Comparison of ENCODE assay signal across 21 cellular contexts in genomic region chr13:41418027-41418426, GRCh38. TPM values are rescaled to one million over a fixed set of nuclear protein-coding genes. Genes with fewer than 3 reads are reported as not detected.
DNase-seq lines count a peak whose midpoint lies in the region; ATAC-seq and TF ChIP-seq lines count a peak whose summit lies in the region.
"Had no signal": no experiment of that assay in that cellular context is flagged by ENCODE, and none has a peak within 500 bp of the region (broad histone marks: within the 10 kb centered on the region; RNA-seq: fewer than 3 reads in every experiment).

No MANE protein-coding gene starts in this region.

- H3K36me3 Mint-ChIP-seq in neural crest cell (ENCODE audit: low read depth) = no peaks in the 10 kb centered on the region
- H3K36me3 Mint-ChIP-seq: natural killer cell had no signal

- ATAC-seq in stimulated activated naive CD8-positive, alpha-beta T cell treated with anti-CD3 and anti-CD28 coated beads, Interleukin-15, amount 100 ng/mL, for 72 hours = no peak
- ATAC-seq in HG02840 (IDR thresholded peaks at IDR 0.05; ENCODE audit: low FRiP score, unreplicated experiment) = no peak
- ATAC-seq: activated CD4-positive, CD25-positive, alpha-beta regulatory T cell treated with anti-CD3 and anti-CD28 coated beads, Interleukin-2, amount 50 U/mL, for 24 hours; natural killer cell had no signal

- peaks cover 7% of the 10 kb centered on the region for H3K9me3 Mint-ChIP-seq in neural crest cell
- H3K9me3 Mint-ChIP-seq in stimulated activated naive CD8-positive, alpha-beta T cell treated with anti-CD3 and anti-CD28 coated beads, Interleukin-15, amount 100 ng/mL, for 72 hours = no peaks in the 10 kb centered on the region
- H3K9me3 Mint-ChIP-seq: natural killer cell had no signal

- no peaks in the 10 kb centered on the region for H3K27me3 Mint-ChIP-seq in neural crest cell (ENCODE audit: low read depth)
- no peaks in the 10 kb centered on the region for H3K27me3 Mint-ChIP-seq in stimulated activated naive CD8-positive, alpha-beta T cell treated with anti-CD3 and anti-CD28 coated beads, Interleukin-15, amount 100 ng/mL, for 72 hours

- H3K4me3 Mint-ChIP-seq in neural crest cell = no peak overlapping the region
- H3K4me3 Mint-ChIP-seq in stimulated activated naive CD8-positive, alpha-beta T cell treated with anti-CD3 and anti-CD28 coated beads, Interleukin-15, amount 100 ng/mL, for 72 hours = no peak overlapping the region
- H3K4me3 Mint-ChIP-seq: natural killer cell had no signal

- peaks cover 14% of the 10 kb centered on the region for H3K4me1 Mint-ChIP-seq in neural crest cell
- no peaks in the 10 kb centered on the region for H3K4me1 Mint-ChIP-seq in stimulated activated naive CD8-positive, alpha-beta T cell treated with anti-CD3 and anti-CD28 coated beads, Interleukin-15, amount 100 ng/mL, for 72 hours
- H3K4me1 Mint-ChIP-seq: natural killer cell had no signal

- DNase-seq in AG09319 (ENCODE audit: extremely low read depth, low read depth) (peak; percentile 73), RPMI7951 (ENCODE audit: low read depth) (peak; percentile 88), fibroblast of gingiva (ENCODE audit: low read depth) (peak; percentile 58), neural crest cell (ENCODE audit: low read depth, low spot score) (no peak), middle frontal gyrus (ENCODE audit: extremely low spot score, low spot score) (no peak), NCI-H1092 (lab: John Stamatoyannopoulos, UW) (no peak)
- DNase-seq in stimulated activated naive CD8-positive, alpha-beta T cell treated with anti-CD3 and anti-CD28 coated beads, Interleukin-15, amount 100 ng/mL, for 72 hours = no peak
- DNase-seq: activated effector memory CD4-positive, alpha-beta T cell treated with Interleukin-2 at 50 U/mL for 16 hours; amniotic stem cell; colonic mucosa; head of caudate nucleus; natural killer cell; NCI-H2081 treated with DMSO at 0.1 percent for 48 hours; NCI-H526 treated with DMSO at 0.1 percent for 48 hours; SIG-M5; stimulated activated naive CD4-positive, alpha-beta T cell treated with Interleukin-2 at 50 U/mL for 16 hours; T-helper 2 cell; upper lobe of left lung had no signal

- TF ChIP-seq CTCF in AG09319 (IDR thresholded peaks at IDR 0.05; ENCODE audit: low read depth, low read length) = no peak
- TF ChIP-seq CTCF in neural crest cell (conservative IDR thresholded peaks at IDR 0.05) = no peak

- H3K27ac Mint-ChIP-seq in neural crest cell (ENCODE audit: unreplicated experiment) = peak overlapping the region; percentile 52
- H3K27ac Mint-ChIP-seq in stimulated activated naive CD8-positive, alpha-beta T cell treated with anti-CD3 and anti-CD28 coated beads, Interleukin-15, amount 100 ng/mL, for 72 hours = no peak overlapping the region
- H3K27ac Mint-ChIP-seq: natural killer cell had no signal

RNA-seq across cellular contexts. Expression of gene RGCC, which starts 39.3 kb away (rescaled TPM):
- 0.36 and 0.88 TPM in 2 replicates for total RNA-seq in RPMI7951 (2014; rRNA removed; shearing (Covaris generic))
- 1.7 and 2.0 TPM in 2 replicates for total RNA-seq in neural crest cell
- total RNA-seq: A673 had no signal

Comparison
In these comparisons a context has a peak if more than half of its experiments do, and no peak if none do; other contexts are left out.
1. DNase-seq: peak in AG09319 (single experiment), RPMI7951 (single experiment) and fibroblast of gingiva (single experiment); none in neural crest cell (single experiment), stimulated activated naive CD8-positive, alpha-beta T cell treated with anti-CD3 and anti-CD28 coated beads, Interleukin-15, amount 100 ng/mL, for 72 hours (0 of 2), middle frontal gyrus (single experiment) and NCI-H1092 (single experiment).